ENCODE assay signal across 11 cellular contexts in the genomic region with DNA sequence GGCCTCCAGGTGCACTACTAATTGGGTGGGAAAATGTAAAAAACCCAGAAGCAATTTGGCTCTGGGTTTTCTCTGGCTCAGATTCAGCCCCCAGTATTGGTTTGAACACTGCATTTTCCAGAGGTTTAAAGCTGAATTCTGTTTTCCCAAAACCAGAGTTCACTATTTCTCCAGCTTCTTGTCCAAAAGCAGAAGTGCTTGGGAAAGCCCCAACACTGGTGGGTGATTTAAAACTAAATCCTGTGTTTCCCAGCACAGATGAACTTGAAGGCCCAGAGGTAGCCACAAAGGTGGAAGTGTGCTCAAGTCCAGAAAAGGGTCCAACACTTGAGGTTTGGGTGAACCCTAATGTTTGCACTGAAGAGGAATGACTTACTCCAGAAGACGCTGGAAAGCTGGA. TPM values are rescaled to one million over a fixed set of nuclear protein-coding genes. Genes with fewer than 3 reads are reported as not detected.
DNase-seq lines count a peak whose midpoint lies in the region; ATAC-seq and FAIRE-seq lines count a peak whose summit lies in the region.
"Had no signal": no experiment of that assay in that cellular context is flagged by ENCODE, and none has a peak within 500 bp of the region (broad histone marks: within the 10 kb centered on the region; RNA-seq: fewer than 3 reads in every experiment).

No MANE protein-coding gene starts in this region.

- intact Hi-C loops in activated naive CD4-positive, alpha-beta T cell treated with anti-CD3 and anti-CD28 coated beads for 36 hours (cut with micrococcal nuclease): loop anchor here (1.0 to 5.0 kb wide), 2 partner anchors 137 to 312 kb away; no protein-coding TSS in a partner anchor
- intact Hi-C loops in activated CD4-positive, alpha-beta memory T cell treated with anti-CD3 and anti-CD28 coated beads for 36 hours (cut with micrococcal nuclease): loop anchor here (5.0 to 10.0 kb wide), 2 partner anchors 32 to 170 kb away; a partner anchor contains a TSS

- peak overlapping the region; percentile 73 for H3K27ac Mint-ChIP-seq in activated naive CD4-positive, alpha-beta T cell treated with anti-CD3 and anti-CD28 coated beads for 36 hours
- peak overlapping the region in 1 of 2 donors; percentile 86 for H3K27ac Mint-ChIP-seq in activated naive CD4-positive, alpha-beta T cell treated with anti-CD3 and anti-CD28 coated beads, Interleukin-2, amount 50 U/mL, for 72 hours
- no peak overlapping the region for H3K27ac Mint-ChIP-seq in activated CD4-positive, alpha-beta memory T cell treated with anti-CD3 and anti-CD28 coated beads for 36 hours

- H3K9ac ChIP-seq in iPS-15b (ENCODE audit: low read depth, low read length) (no peak overlapping the region), subcutaneous abdominal adipose tissue (ENCODE audit: low read length in 5 of 5) (peak overlapping the region; percentile 25 to 91 (median 90))

- ATAC-seq in activated naive CD4-positive, alpha-beta T cell treated with anti-CD3 and anti-CD28 coated beads, Interleukin-2, amount 50 U/mL, for 72 hours: no peak
- no peak for ATAC-seq in GM21447 (IDR thresholded peaks at IDR 0.05; ENCODE audit: unreplicated experiment)
- ATAC-seq: left lung had no signal

- CTCF ChIA-PET in activated naive CD4-positive, alpha-beta T cell treated with anti-CD3 and anti-CD28 coated beads for 36 hours (lab: Charles Lee): interaction anchor here (0.6 to 1.3 kb wide), 4 partner anchors 9 to 142 kb away, joined by 3 read pairs; no protein-coding TSS in a partner anchor
- CTCF ChIA-PET in activated CD4-positive, alpha-beta memory T cell treated with anti-CD3 and anti-CD28 coated beads for 36 hours (lab: Charles Lee): interaction anchor here (1.8 to 2.8 kb wide), 2 partner anchors 38 to 41 kb away, joined by 6 to 9 read pairs; a partner anchor contains a TSS

- H3K4me3 Mint-ChIP-seq in activated naive CD4-positive, alpha-beta T cell treated with anti-CD3 and anti-CD28 coated beads for 36 hours: peak overlapping the region; percentile 98
- peak overlapping the region; percentile 85 for H3K4me3 Mint-ChIP-seq in activated CD4-positive, alpha-beta memory T cell treated with anti-CD3 and anti-CD28 coated beads for 36 hours

- POLR2A ChIA-PET in activated CD4-positive, alpha-beta memory T cell treated with anti-CD3 and anti-CD28 coated beads for 36 hours (lab: Charles Lee): interaction anchor here (0.8 to 1.8 kb wide), 3 partner anchors 12 to 57 kb away, joined by 3 to 8 read pairs (median 5); a partner anchor contains a TSS

- H3K4me1 ChIP-seq in iPS-15b (ENCODE audit: control insufficient read depth, insufficient read depth, low read length) (peaks cover 8% of the 10 kb centered on the region), subcutaneous abdominal adipose tissue (ENCODE audit: control insufficient read depth in 5 of 5, insufficient read depth in 5 of 5, low read length in 5 of 5) (peaks cover 11 to 52% (median 46%) of the 10 kb centered on the region in 5 donors)

- peaks cover 56% of the 10 kb centered on the region for H3K4me1 Mint-ChIP-seq in activated naive CD4-positive, alpha-beta T cell treated with anti-CD3 and anti-CD28 coated beads for 36 hours (ENCODE audit: low read depth)
- H3K4me1 Mint-ChIP-seq in activated CD4-positive, alpha-beta memory T cell treated with anti-CD3 and anti-CD28 coated beads for 36 hours (ENCODE audit: low read depth): peaks cover 50% of the 10 kb centered on the region

- FAIRE-seq in GM19239 (lab: Jason Lieb, UNC): no peak

- H3K36me3 Mint-ChIP-seq in activated naive CD4-positive, alpha-beta T cell treated with anti-CD3 and anti-CD28 coated beads for 36 hours (ENCODE audit: low read depth): peaks cover 27% of the 10 kb centered on the region
- H3K36me3 Mint-ChIP-seq in activated naive CD4-positive, alpha-beta T cell treated with anti-CD3 and anti-CD28 coated beads, Interleukin-2, amount 50 U/mL, for 72 hours: peaks cover 20 to 26% of the 10 kb centered on the region in 2 donors
- peaks cover 36% of the 10 kb centered on the region for H3K36me3 Mint-ChIP-seq in activated CD4-positive, alpha-beta memory T cell treated with anti-CD3 and anti-CD28 coated beads for 36 hours

- H3K9me3 Mint-ChIP-seq in activated naive CD4-positive, alpha-beta T cell treated with anti-CD3 and anti-CD28 coated beads for 36 hours: no peaks in the 10 kb centered on the region
- no peaks in the 10 kb centered on the region for H3K9me3 Mint-ChIP-seq in activated naive CD4-positive, alpha-beta T cell treated with anti-CD3 and anti-CD28 coated beads, Interleukin-2, amount 50 U/mL, for 72 hours
- no peaks in the 10 kb centered on the region for H3K9me3 Mint-ChIP-seq in activated CD4-positive, alpha-beta memory T cell treated with anti-CD3 and anti-CD28 coated beads for 36 hours

- H3K36me3 ChIP-seq in iPS-15b (ENCODE audit: control insufficient read depth, insufficient read depth, low read length) (peaks cover 9% of the 10 kb centered on the region), subcutaneous abdominal adipose tissue (ENCODE audit: control insufficient read depth in 5 of 5, insufficient read depth in 5 of 5, low read length in 5 of 5) (peaks cover 0 to 19% (median 14%) of the 10 kb centered on the region in 5 donors)

- H3K27ac ChIP-seq in subcutaneous abdominal adipose tissue (ENCODE audit: low read depth, low read length): no peak overlapping the region

- H3K4me3 ChIP-seq in iPS-15b (ENCODE audit: low read depth, low read length) (peak overlapping the region; percentile 66), subcutaneous abdominal adipose tissue (ENCODE audit: low read depth in 1 of 5, low read length in 5 of 5) (peak overlapping the region; percentile 74 to 91 (median 81))

- no peaks in the 10 kb centered on the region for H3K27me3 ChIP-seq in iPS-15b (ENCODE audit: control insufficient read depth, insufficient read depth, low read length)
- no peaks in the 10 kb centered on the region for H3K27me3 ChIP-seq in subcutaneous abdominal adipose tissue (ENCODE audit: control insufficient read depth in 5 of 5, insufficient read depth in 4 of 5, low read length in 5 of 5)
- H3K27me3 ChIP-seq: left lung had no signal

- no peaks in the 10 kb centered on the region for H3K9me3 ChIP-seq in iPS-15b (ENCODE audit: control insufficient read depth, insufficient read depth, low read length)
- H3K9me3 ChIP-seq in subcutaneous abdominal adipose tissue (ENCODE audit: control insufficient read depth in 5 of 5, low read length in 5 of 5): no peaks in the 10 kb centered on the region
- H3K9me3 ChIP-seq: left lung had no signal

- H3K27me3 Mint-ChIP-seq in activated naive CD4-positive, alpha-beta T cell treated with anti-CD3 and anti-CD28 coated beads for 36 hours (ENCODE audit: low read depth): no peaks in the 10 kb centered on the region
- no peaks in the 10 kb centered on the region for H3K27me3 Mint-ChIP-seq in activated CD4-positive, alpha-beta memory T cell treated with anti-CD3 and anti-CD28 coated beads for 36 hours

- DNase-seq in activated naive CD4-positive, alpha-beta T cell treated with anti-CD3 and anti-CD28 coated beads for 36 hours: no peak
- DNase-seq in activated naive CD4-positive, alpha-beta T cell treated with anti-CD3 and anti-CD28 coated beads, Interleukin-2, amount 50 U/mL, for 72 hours (ENCODE audit: low spot score in 2 of 2): no peak
- DNase-seq in activated CD4-positive, alpha-beta memory T cell treated with anti-CD3 and anti-CD28 coated beads for 36 hours: no peak
- no peak for DNase-seq in stimulated activated CD4-positive, alpha-beta T cell treated with anti-CD3 and anti-CD28 coated beads, Interleukin-1b, Interleukin-23, amount 100 ng/mL, for 48 hours
- DNase-seq in GM19239 (ENCODE audit: insufficient read length, low spot score): no peak
- DNase-seq: HCEC 1CT, left lung, NCI-H226 had no signal

RNA-seq across cellular contexts. Expression of a gene that starts 0.7 kb away (rescaled TPM):
- 10 to 100 TPM; 86.7 to 89.8 TPM for total RNA-seq in activated naive CD4-positive, alpha-beta T cell treated with anti-CD3 and anti-CD28 coated beads for 36 hours
- total RNA-seq in activated naive CD4-positive, alpha-beta T cell treated with anti-CD3 and anti-CD28 coated beads, Interleukin-2, amount 50 U/mL, for 72 hours: 100 to 1,000 TPM; 105 to 119 TPM
- total RNA-seq in activated CD4-positive, alpha-beta memory T cell treated with anti-CD3 and anti-CD28 coated beads for 36 hours: 100 to 1,000 TPM; 117 to 126 TPM

RNA-seq across cellular contexts. Expression of a gene that starts 1.4 kb away (rescaled TPM):
- 10 to 100 TPM in 1 of 2 experiments, 1 to 10 TPM in 1; 9.9 to 11.0 TPM for total RNA-seq in activated naive CD4-positive, alpha-beta T cell treated with anti-CD3 and anti-CD28 coated beads for 36 hours
- total RNA-seq in activated naive CD4-positive, alpha-beta T cell treated with anti-CD3 and anti-CD28 coated beads, Interleukin-2, amount 50 U/mL, for 72 hours: 10 to 100 TPM in 1 of 2 donors, 1 to 10 TPM in 1; 9.1 to 10.4 TPM
- total RNA-seq in activated CD4-positive, alpha-beta memory T cell treated with anti-CD3 and anti-CD28 coated beads for 36 hours: 10 to 100 TPM; 14.4 to 14.8 TPM

RNA-seq across cellular contexts. Expression of a gene that starts 38.9 kb away (rescaled TPM):
- 10 to 100 TPM; 23.9 to 24.2 TPM for total RNA-seq in activated naive CD4-positive, alpha-beta T cell treated with anti-CD3 and anti-CD28 coated beads for 36 hours
- total RNA-seq in activated naive CD4-positive, alpha-beta T cell treated with anti-CD3 and anti-CD28 coated beads, Interleukin-2, amount 50 U/mL, for 72 hours: 10 to 100 TPM; 20.7 to 36.0 TPM
- 10 to 100 TPM; 25.8 to 28.1 TPM for total RNA-seq in activated CD4-positive, alpha-beta memory T cell treated with anti-CD3 and anti-CD28 coated beads for 36 hours

RNA-seq across cellular contexts. Expression of a gene that starts 39.2 kb away (rescaled TPM):
- 10 to 100 TPM; 42.1 to 42.7 TPM for total RNA-seq in activated naive CD4-positive, alpha-beta T cell treated with anti-CD3 and anti-CD28 coated beads for 36 hours
- total RNA-seq in activated naive CD4-positive, alpha-beta T cell treated with anti-CD3 and anti-CD28 coated beads, Interleukin-2, amount 50 U/mL, for 72 hours: 10 to 100 TPM; 52.8 to 63.4 TPM
- total RNA-seq in activated CD4-positive, alpha-beta memory T cell treated with anti-CD3 and anti-CD28 coated beads for 36 hours: 10 to 100 TPM; 48.5 to 50.6 TPM

RNA-seq across cellular contexts. Expression of a gene that starts 56.1 kb away (rescaled TPM):
- 10 to 100 TPM in 1 of 2 experiments, 1 to 10 TPM in 1; 9.6 to 12.6 TPM for total RNA-seq in activated naive CD4-positive, alpha-beta T cell treated with anti-CD3 and anti-CD28 coated beads for 36 hours
- 10 to 100 TPM; 17.8 to 26.2 TPM for total RNA-seq in activated naive CD4-positive, alpha-beta T cell treated with anti-CD3 and anti-CD28 coated beads, Interleukin-2, amount 50 U/mL, for 72 hours
- 10 to 100 TPM; 22.7 to 22.8 TPM for total RNA-seq in activated CD4-positive, alpha-beta memory T cell treated with anti-CD3 and anti-CD28 coated beads for 36 hours
